1 cellular context compared by ENCODE assay signal in the genomic region with DNA sequence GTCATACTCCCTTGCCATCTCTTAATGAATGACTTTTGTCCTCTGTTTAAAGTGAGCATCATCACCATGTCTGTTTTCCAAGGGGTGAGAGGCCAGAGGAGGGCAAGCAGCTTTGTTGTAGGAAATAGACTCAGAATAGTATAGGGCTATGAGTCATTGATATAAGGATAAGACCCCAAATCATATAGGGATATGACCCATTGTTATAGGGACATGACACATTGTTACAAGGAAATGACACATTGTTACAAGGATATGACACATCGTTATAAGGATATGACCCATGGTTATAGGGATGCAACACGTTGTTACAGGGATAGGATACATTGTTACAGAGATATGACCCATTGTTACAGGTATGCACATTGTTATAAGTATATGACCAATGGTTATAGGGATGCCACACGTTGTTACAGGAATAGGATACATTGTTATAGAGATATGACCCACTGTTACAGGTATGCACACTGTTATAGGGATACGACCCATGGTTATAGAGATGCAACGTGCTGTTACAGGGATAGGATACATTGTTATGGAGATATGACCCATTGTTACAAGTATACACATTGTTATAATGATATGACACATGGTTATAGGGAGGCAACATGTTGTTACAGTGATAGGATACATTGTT.
TF ChIP-seq lines count a peak whose summit lies in the region.

No MANE protein-coding gene starts in this region.

TF ChIP-seq in GM12878, 131 proteins besides CTCF, POLR2A, EP300 and RAD21:
- TF ChIP-seq, protein P1, sequence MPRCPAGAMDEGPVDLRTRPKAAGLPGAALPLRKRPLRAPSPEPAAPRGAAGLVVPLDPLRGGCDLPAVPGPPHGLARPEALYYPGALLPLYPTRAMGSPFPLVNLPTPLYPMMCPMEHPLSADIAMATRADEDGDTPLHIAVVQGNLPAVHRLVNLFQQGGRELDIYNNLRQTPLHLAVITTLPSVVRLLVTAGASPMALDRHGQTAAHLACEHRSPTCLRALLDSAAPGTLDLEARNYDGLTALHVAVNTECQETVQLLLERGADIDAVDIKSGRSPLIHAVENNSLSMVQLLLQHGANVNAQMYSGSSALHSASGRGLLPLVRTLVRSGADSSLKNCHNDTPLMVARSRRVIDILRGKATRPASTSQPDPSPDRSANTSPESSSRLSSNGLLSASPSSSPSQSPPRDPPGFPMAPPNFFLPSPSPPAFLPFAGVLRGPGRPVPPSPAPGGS (IDR thresholded peaks at IDR 0.05; ENCODE audit: borderline replicate concordance, insufficient read depth, low read depth, low read length, poor library complexity, severe bottlenecking): peak; percentile 83
- no peak for TF ChIP-seq MTA3 (IDR thresholded peaks at IDR 0.05; ENCODE audit: borderline replicate concordance, low read length)
